Comparison of ENCODE assay signal across 1 cellular context in the genomic region with DNA sequence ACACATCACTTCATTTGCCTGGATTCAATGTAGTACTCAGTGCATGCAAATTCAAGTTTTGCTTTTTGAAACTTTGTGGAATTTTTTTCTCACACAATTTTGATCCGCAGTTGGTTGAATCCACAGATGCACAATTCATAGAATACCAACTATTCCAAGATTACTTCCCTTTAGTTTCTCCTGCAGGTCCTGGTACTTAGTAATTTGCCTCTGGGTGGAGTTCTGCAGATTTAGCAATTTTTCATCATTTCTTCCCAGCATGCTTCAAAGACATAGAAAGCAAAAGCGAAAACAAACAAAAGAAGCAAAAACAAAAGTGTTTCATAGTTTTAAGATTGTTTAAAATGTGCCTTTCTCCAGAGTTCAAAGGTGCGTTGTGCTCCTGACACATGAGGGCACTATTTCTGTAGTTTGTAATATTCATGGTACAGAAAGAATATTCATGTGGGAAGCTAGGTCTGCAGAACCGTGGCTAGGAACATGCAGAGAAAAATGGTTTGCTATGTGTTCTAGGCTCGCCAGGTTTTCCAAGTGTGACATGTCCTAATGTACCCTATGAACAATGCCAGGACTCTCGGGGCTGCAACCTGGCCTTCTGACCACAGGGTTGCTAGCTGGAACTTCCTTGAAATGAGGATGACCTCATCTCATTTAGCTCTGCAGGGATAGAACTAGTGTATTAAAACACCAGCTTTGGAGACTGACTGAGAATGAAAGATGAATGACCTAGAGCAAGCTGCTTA.
TF ChIP-seq lines count a peak whose summit lies in the region.

No MANE protein-coding gene starts in this region.

TF ChIP-seq in WTC11, 78 proteins besides CTCF, POLR2A, EP300 and RAD21 (continued from another document):
- TF ChIP-seq, protein P1, sequence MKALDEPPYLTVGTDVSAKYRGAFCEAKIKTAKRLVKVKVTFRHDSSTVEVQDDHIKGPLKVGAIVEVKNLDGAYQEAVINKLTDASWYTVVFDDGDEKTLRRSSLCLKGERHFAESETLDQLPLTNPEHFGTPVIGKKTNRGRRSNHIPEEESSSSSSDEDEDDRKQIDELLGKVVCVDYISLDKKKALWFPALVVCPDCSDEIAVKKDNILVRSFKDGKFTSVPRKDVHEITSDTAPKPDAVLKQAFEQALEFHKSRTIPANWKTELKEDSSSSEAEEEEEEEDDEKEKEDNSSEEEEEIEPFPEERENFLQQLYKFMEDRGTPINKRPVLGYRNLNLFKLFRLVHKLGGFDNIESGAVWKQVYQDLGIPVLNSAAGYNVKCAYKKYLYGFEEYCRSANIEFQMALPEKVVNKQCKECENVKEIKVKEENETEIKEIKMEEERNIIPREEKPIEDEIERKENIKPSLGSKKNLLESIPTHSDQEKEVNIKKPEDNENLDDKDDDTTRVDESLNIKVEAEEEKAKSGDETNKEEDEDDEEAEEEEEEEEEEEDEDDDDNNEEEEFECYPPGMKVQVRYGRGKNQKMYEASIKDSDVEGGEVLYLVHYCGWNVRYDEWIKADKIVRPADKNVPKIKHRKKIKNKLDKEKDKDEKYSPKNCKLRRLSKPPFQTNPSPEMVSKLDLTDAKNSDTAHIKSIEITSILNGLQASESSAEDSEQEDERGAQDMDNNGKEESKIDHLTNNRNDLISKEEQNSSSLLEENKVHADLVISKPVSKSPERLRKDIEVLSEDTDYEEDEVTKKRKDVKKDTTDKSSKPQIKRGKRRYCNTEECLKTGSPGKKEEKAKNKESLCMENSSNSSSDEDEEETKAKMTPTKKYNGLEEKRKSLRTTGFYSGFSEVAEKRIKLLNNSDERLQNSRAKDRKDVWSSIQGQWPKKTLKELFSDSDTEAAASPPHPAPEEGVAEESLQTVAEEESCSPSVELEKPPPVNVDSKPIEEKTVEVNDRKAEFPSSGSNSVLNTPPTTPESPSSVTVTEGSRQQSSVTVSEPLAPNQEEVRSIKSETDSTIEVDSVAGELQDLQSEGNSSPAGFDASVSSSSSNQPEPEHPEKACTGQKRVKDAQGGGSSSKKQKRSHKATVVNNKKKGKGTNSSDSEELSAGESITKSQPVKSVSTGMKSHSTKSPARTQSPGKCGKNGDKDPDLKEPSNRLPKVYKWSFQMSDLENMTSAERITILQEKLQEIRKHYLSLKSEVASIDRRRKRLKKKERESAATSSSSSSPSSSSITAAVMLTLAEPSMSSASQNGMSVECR (CRISPR knock-in tag; IDR thresholded peaks at IDR 0.05; ENCODE audit: borderline replicate concordance) = no peak
- no peak for TF ChIP-seq SP1 (CRISPR knock-in tag; conservative IDR thresholded peaks at IDR 0.05)
- TF ChIP-seq, protein P2, sequence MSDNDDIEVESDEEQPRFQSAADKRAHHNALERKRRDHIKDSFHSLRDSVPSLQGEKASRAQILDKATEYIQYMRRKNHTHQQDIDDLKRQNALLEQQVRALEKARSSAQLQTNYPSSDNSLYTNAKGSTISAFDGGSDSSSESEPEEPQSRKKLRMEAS (CRISPR knock-in tag; IDR thresholded peaks at IDR 0.05) = no peak
- TF ChIP-seq ELF4 (CRISPR knock-in tag; IDR thresholded peaks at IDR 0.05; ENCODE audit: low read depth) = no peak
- no peak for TF ChIP-seq SMAD3 (CRISPR knock-in tag; IDR thresholded peaks at IDR 0.05; ENCODE audit: borderline replicate concordance)
- TF ChIP-seq, protein P3, sequence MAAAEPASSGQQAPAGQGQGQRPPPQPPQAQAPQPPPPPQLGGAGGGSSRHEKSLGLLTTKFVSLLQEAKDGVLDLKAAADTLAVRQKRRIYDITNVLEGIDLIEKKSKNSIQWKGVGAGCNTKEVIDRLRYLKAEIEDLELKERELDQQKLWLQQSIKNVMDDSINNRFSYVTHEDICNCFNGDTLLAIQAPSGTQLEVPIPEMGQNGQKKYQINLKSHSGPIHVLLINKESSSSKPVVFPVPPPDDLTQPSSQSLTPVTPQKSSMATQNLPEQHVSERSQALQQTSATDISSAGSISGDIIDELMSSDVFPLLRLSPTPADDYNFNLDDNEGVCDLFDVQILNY (CRISPR knock-in tag; IDR thresholded peaks at IDR 0.05) = no peak
- TF ChIP-seq, protein P4, sequence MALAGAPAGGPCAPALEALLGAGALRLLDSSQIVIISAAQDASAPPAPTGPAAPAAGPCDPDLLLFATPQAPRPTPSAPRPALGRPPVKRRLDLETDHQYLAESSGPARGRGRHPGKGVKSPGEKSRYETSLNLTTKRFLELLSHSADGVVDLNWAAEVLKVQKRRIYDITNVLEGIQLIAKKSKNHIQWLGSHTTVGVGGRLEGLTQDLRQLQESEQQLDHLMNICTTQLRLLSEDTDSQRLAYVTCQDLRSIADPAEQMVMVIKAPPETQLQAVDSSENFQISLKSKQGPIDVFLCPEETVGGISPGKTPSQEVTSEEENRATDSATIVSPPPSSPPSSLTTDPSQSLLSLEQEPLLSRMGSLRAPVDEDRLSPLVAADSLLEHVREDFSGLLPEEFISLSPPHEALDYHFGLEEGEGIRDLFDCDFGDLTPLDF (CRISPR knock-in tag; IDR thresholded peaks at IDR 0.05) = no peak
